Comparison of ENCODE assay signal across 2 cellular contexts in the genomic region with DNA sequence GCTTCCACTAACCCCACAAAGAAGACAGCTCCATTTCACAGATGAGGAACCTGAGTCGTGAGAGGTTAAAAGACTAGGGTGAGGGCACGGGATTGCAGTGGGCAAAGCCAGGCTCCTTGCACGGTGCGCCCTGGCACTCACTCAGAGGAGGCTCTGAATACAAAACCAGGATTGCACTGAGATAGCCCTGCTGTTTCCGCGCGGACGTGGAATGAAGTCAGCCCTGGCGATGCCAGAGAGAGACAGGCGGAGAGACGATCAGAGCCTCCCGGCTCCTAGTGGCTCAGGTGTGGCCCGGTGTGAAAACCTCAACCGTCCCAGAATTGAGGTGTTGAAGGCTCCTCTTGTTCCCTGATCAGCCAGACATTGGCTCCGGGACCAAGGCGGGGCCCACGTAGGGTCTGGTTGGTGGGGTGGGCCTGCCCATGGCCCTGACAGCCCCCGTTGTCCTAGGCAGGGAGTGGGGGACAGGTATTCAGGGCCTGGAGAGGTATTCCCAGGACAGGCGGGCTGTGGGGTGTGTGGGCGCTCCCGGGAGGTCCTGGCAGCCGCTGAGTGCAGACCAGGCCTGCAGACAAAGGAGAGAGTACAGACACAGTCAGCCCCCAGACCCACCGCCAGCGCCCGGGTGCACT.
TF ChIP-seq lines count a peak whose summit lies in the region.

No MANE protein-coding gene starts in this region.

TF ChIP-seq in HCT116, 20 proteins besides CTCF, POLR2A, EP300 and RAD21:
- TF ChIP-seq, protein P1, sequence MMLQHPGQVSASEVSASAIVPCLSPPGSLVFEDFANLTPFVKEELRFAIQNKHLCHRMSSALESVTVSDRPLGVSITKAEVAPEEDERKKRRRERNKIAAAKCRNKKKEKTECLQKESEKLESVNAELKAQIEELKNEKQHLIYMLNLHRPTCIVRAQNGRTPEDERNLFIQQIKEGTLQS (IDR thresholded peaks at IDR 0.05): no peak
- TF ChIP-seq CBX3 (IDR thresholded peaks at IDR 0.05; ENCODE audit: low read depth) (no peak), JUND (IDR thresholded peaks at IDR 0.05) (no peak)

TF ChIP-seq in HepG2, 621 proteins besides CTCF, POLR2A, EP300 and RAD21:
- TF ChIP-seq ZNF12 (CRISPR knock-in tag; IDR thresholded peaks at IDR 0.05) (no peak), ZNF629 (CRISPR knock-in tag; conservative IDR thresholded peaks at IDR 0.05) (peak; percentile 59; the same call in 1 of the 2 replicates), MYC (CRISPR knock-in tag; IDR thresholded peaks at IDR 0.05; ENCODE audit: borderline replicate concordance) (no peak)
